14 cellular contexts compared by ENCODE assay signal in the genomic region with DNA sequence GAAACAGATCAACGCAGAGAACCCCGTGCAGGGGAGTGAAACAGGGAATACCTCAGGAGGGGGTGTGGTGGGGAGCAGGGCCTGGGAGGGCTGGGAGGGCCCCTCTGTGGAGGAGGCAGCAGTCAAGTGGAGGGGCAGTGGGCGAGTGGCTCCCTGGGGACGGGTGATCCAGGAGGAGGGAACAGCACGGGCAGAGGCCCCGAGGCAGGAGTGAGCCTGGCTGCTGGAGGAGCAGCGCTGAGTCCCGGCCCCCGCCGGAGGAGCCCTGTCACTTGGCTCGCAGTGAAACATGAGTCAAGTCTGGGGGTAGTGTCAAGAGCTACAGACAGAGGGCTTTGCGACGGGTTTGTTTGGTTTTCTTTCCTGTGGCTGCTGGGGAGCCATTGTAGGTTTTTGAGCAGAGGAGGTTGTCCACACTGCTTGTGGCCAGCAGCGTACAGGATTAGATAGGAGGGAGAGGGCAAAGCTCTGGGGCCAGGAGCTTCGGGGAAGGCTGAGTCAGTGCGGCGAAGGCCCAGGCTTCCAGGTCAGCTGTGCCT.
A peak's percentile ranks its signal among the peaks of the same experiment; 100 is the strongest.
DNase-seq lines count a peak whose midpoint lies in the region; ATAC-seq and TF ChIP-seq lines count a peak whose summit lies in the region.
"Had no signal": no experiment of that assay in that cellular context is flagged by ENCODE, and none has a peak within 500 bp of the region (broad histone marks: within the 10 kb centered on the region; RNA-seq: fewer than 3 reads in every experiment).

No MANE protein-coding gene starts in this region.

- H3K27ac Mint-ChIP-seq in CD8-positive, alpha-beta T cell: no peak overlapping the region

- CTCF ChIA-PET in CD8-positive, alpha-beta T cell (lab: Charles Lee): no interaction called here

- H3K9me3 Mint-ChIP-seq in CD8-positive, alpha-beta T cell: no peaks in the 10 kb centered on the region

- no peaks in the 10 kb centered on the region for H3K4me1 Mint-ChIP-seq in CD8-positive, alpha-beta T cell (ENCODE audit: low read depth)

- no peaks in the 10 kb centered on the region for H3K36me3 ChIP-seq in cardiac muscle cell
- no peaks in the 10 kb centered on the region for H3K36me3 ChIP-seq in left ventricle myocardium inferior
- no peaks in the 10 kb centered on the region for H3K36me3 ChIP-seq in thoracic aorta
- H3K36me3 ChIP-seq in CD8-positive, alpha-beta T cell (ENCODE audit: insufficient read depth, low read length): no peaks in the 10 kb centered on the region
- H3K36me3 ChIP-seq in gastrocnemius medialis: no peaks in the 10 kb centered on the region
- H3K36me3 ChIP-seq: HAP-1, ovary had no signal

- no peaks in the 10 kb centered on the region for H3K27me3 ChIP-seq in cardiac muscle cell
- H3K27me3 ChIP-seq in left ventricle myocardium inferior (ENCODE audit: low read depth): no peaks in the 10 kb centered on the region
- H3K27me3 ChIP-seq in thoracic aorta (replicated peaks; ENCODE audit: insufficient read depth): no peaks in the 10 kb centered on the region
- H3K27me3 ChIP-seq in CD8-positive, alpha-beta T cell (ENCODE audit: insufficient read depth, low read length): no peaks in the 10 kb centered on the region
- H3K27me3 ChIP-seq in gastrocnemius medialis: no peaks in the 10 kb centered on the region
- H3K27me3 ChIP-seq: ovary had no signal

- H3K27me3 Mint-ChIP-seq in CD8-positive, alpha-beta T cell (ENCODE audit: low read depth): peaks cover 7% of the 10 kb centered on the region

- H3K27ac ChIP-seq in cardiac muscle cell (peak overlapping the region; percentile 70), left ventricle myocardium inferior (replicated peaks) (no peak overlapping the region), thoracic aorta (no peak overlapping the region), gastrocnemius medialis (no peak overlapping the region)
- no peak overlapping the region for H3K27ac ChIP-seq in CD8-positive, alpha-beta T cell (ENCODE audit: low read depth, low read length)

- ATAC-seq in thoracic aorta (ENCODE audit: insufficient number of reproducible peaks, low FRiP score, low read depth) (peak; percentile 25), gastrocnemius medialis (no peak)
- ATAC-seq in CD8-positive, alpha-beta T cell: no peak

- intact Hi-C loops in left ventricle myocardium inferior (cut with micrococcal nuclease): no loop called here
- intact Hi-C loops in CD8-positive, alpha-beta T cell (cut with DNase I, micrococcal nuclease): no loop called here
- intact Hi-C loops in gastrocnemius medialis (cut with DNase I; ENCODE audit: low total_unique reads): no loop called here

- H3K4me3 ChIP-seq in cardiac muscle cell (no peak overlapping the region), left ventricle myocardium inferior (no peak overlapping the region), epithelial cell of esophagus (ENCODE audit: low read length) (no peak overlapping the region), thoracic aorta (no peak overlapping the region), gastrocnemius medialis (no peak overlapping the region)
- no peak overlapping the region for H3K4me3 ChIP-seq in CD8-positive, alpha-beta T cell (ENCODE audit: low read depth, low read length)
- H3K4me3 ChIP-seq: HAP-1, ovary had no signal

- TF ChIP-seq CTCF in cardiac muscle cell (IDR thresholded peaks at IDR 0.05; ENCODE audit: low read depth, low read length) (peak; percentile 19), left ventricle myocardium inferior (IDR thresholded peaks at IDR 0.05; ENCODE audit: borderline replicate concordance) (no peak), epithelial cell of esophagus (IDR thresholded peaks at IDR 0.05; ENCODE audit: insufficient read depth, low read depth, low read length, missing control alignments) (no peak), thoracic aorta (IDR thresholded peaks at IDR 0.05) (peak; percentile 24), gastrocnemius medialis (IDR thresholded peaks at IDR 0.05 in 4 of 5, conservative IDR thresholded peaks at IDR 0.05 in 1 of 5) (no peak)
- no peak for TF ChIP-seq CTCF in CD8-positive, alpha-beta T cell (IDR thresholded peaks at IDR 0.05)

- DNase-seq in cardiac muscle cell (ENCODE audit: low read depth in 1 of 2, low spot score in 1 of 2) (peak; percentile 69 to 76), left ventricle myocardium inferior (no peak), NCI-H1092 (lab: John Stamatoyannopoulos, UW) (peak; percentile 43), epithelial cell of esophagus (ENCODE audit: low read depth) (peak; percentile 46), thoracic aorta (ENCODE audit: low spot score) (no peak), gastrocnemius medialis (no peak)
- no peak for DNase-seq in CD8-positive, alpha-beta T cell
- DNase-seq in effector CD4-positive, alpha-beta T cell: no peak
- DNase-seq: AML-193; erythroblast; NCI-H2081 treated with DMSO at 0.1 percent for 48 hours; stimulated activated naive CD4-positive, alpha-beta T cell treated with Interleukin-2 at 50 U/mL for 16 hours had no signal

- no peak overlapping the region for H3K4me3 Mint-ChIP-seq in CD8-positive, alpha-beta T cell

- H3K9me3 ChIP-seq in cardiac muscle cell (ENCODE audit: low read depth) (no peaks in the 10 kb centered on the region), left ventricle myocardium inferior (replicated peaks) (peaks cover 5% of the 10 kb centered on the region), thoracic aorta (no peaks in the 10 kb centered on the region), gastrocnemius medialis (no peaks in the 10 kb centered on the region)
- no peaks in the 10 kb centered on the region for H3K9me3 ChIP-seq in CD8-positive, alpha-beta T cell (ENCODE audit: low read length)
- H3K9me3 ChIP-seq: HAP-1, ovary had no signal

- H3K36me3 Mint-ChIP-seq in CD8-positive, alpha-beta T cell: no peaks in the 10 kb centered on the region

- in situ Hi-C loops in gastrocnemius medialis (cut with MboI; ENCODE audit: low sequenced_read_pairs in 4 of 4): loop anchor here in 2 of 4 donors (25.0 kb wide), 1 partner anchor 116 kb away; a partner anchor contains a TSS

- H3K4me1 ChIP-seq in cardiac muscle cell (ENCODE audit: low read depth) (peaks cover 16% of the 10 kb centered on the region), left ventricle myocardium inferior (peaks cover 20% of the 10 kb centered on the region), thoracic aorta (ENCODE audit: control insufficient read depth in 1 of 2, low read depth in 2 of 2) (peaks cover 10 to 35% of the 10 kb centered on the region in 2 donors), gastrocnemius medialis (peaks cover 9 to 19% of the 10 kb centered on the region in 2 donors)
- H3K4me1 ChIP-seq in CD8-positive, alpha-beta T cell (ENCODE audit: insufficient read depth, low read length): no peaks in the 10 kb centered on the region
- H3K4me1 ChIP-seq: HAP-1 had no signal

- POLR2A ChIA-PET in CD8-positive, alpha-beta T cell (lab: Charles Lee): no interaction called here

- no peak for TF ChIP-seq POLR2A in gastrocnemius medialis (IDR thresholded peaks at IDR 0.05)

Comparison
In these comparisons a context has a peak if more than half of its experiments do, and no peak if none do; other contexts are left out.
1. DNase-seq: peak in cardiac muscle cell (2 of 2), NCI-H1092 (single experiment) and epithelial cell of esophagus (single experiment); none in left ventricle myocardium inferior (single experiment), thoracic aorta (single experiment), CD8-positive, alpha-beta T cell (0 of 7), gastrocnemius medialis (0 of 2) and effector CD4-positive, alpha-beta T cell (single experiment).
2. CTCF ChIP-seq: peak in cardiac muscle cell (single experiment) and thoracic aorta (single experiment); none in left ventricle myocardium inferior (single experiment), epithelial cell of esophagus (single experiment), CD8-positive, alpha-beta T cell (single experiment) and gastrocnemius medialis (0 of 5).